Comparison of ENCODE assay signal across 10 cellular contexts in genomic region chr7:138257459-138258193, GRCh38.
DNase-seq lines count a peak whose midpoint lies in the region; ATAC-seq, FAIRE-seq and TF ChIP-seq lines count a peak whose summit lies in the region.
"Had no signal": no experiment of that assay in that cellular context is flagged by ENCODE, and none has a peak within 500 bp of the region (broad histone marks: within the 10 kb centered on the region; RNA-seq: fewer than 3 reads in every experiment).

No MANE protein-coding gene starts in this region.

- H3K4me1 ChIP-seq in right lobe of liver (no peaks in the 10 kb centered on the region), upper lobe of right lung (peaks cover 5% of the 10 kb centered on the region), ascending aorta (no peaks in the 10 kb centered on the region)
- H3K4me1 ChIP-seq: A549 had no signal

- TF ChIP-seq CTCF in bronchial epithelial cell (IDR thresholded peaks at IDR 0.05; ENCODE audit: insufficient read depth, low read length, severe bottlenecking) (no peak), right lobe of liver (IDR thresholded peaks at IDR 0.05) (no peak), upper lobe of right lung (IDR thresholded peaks at IDR 0.05) (no peak), ascending aorta (IDR thresholded peaks at IDR 0.05) (no peak)

- intact Hi-C loops in Right ventricle myocardium inferior (cut with DNase I), result no loop called here
- intact Hi-C loops in cardiac septum (cut with DNase I), result no loop called here
- intact Hi-C loops in right lobe of liver (cut with DNase I), result no loop called here
- intact Hi-C loops in upper lobe of right lung (cut with DNase I), result no loop called here
- intact Hi-C loops in ascending aorta (cut with DNase I), result no loop called here

- peak overlapping the region in 1 of 3 donors; percentile 57 for H3K27ac ChIP-seq in right lobe of liver
- no peak overlapping the region for H3K27ac ChIP-seq in upper lobe of right lung
- H3K27ac ChIP-seq in ascending aorta, result no peak overlapping the region
- H3K27ac ChIP-seq: A549 had no signal

- no peak for TF ChIP-seq POLR2A in right lobe of liver (IDR thresholded peaks at IDR 0.05)

- peak; percentile 16 for ATAC-seq in Right ventricle myocardium inferior
- ATAC-seq in right lobe of liver, result peak; percentile 72 to 88 (median 80)
- ATAC-seq in upper lobe of right lung, result peak; percentile 86
- ATAC-seq in GM21723 (IDR thresholded peaks at IDR 0.05; ENCODE audit: unreplicated experiment), result no peak
- ATAC-seq: A549; activated T-cell treated with anti-CD3 and anti-CD28 coated beads, Interleukin-2, amount 50 U/mL, for 72 hours had no signal

- H3K9me3 ChIP-seq in right lobe of liver, result peaks cover 0 to 4% (median 0%) of the 10 kb centered on the region in 4 donors
- H3K9me3 ChIP-seq in upper lobe of right lung, result no peaks in the 10 kb centered on the region
- no peaks in the 10 kb centered on the region for H3K9me3 ChIP-seq in ascending aorta

- H3K36me3 ChIP-seq in bronchial epithelial cell (ENCODE audit: control insufficient read depth, insufficient read depth, low read length) (no peaks in the 10 kb centered on the region), right lobe of liver (no peaks in the 10 kb centered on the region), upper lobe of right lung (no peaks in the 10 kb centered on the region), ascending aorta (no peaks in the 10 kb centered on the region)

- H3K4me3 ChIP-seq in bronchial epithelial cell (ENCODE audit: low read depth, low read length) (no peak overlapping the region), right lobe of liver (no peak overlapping the region), upper lobe of right lung (no peak overlapping the region), ascending aorta (no peak overlapping the region)
- H3K4me3 ChIP-seq: A549 had no signal

- H3K27me3 ChIP-seq in bronchial epithelial cell (ENCODE audit: control insufficient read depth, insufficient read depth, low read length), result no peaks in the 10 kb centered on the region
- no peaks in the 10 kb centered on the region for H3K27me3 ChIP-seq in right lobe of liver
- H3K27me3 ChIP-seq in upper lobe of right lung, result no peaks in the 10 kb centered on the region
- no peaks in the 10 kb centered on the region for H3K27me3 ChIP-seq in ascending aorta

- DNase-seq in Right ventricle myocardium inferior (ENCODE audit: missing footprints) (no peak), cardiac septum (ENCODE audit: low spot score) (no peak), bronchial epithelial cell (ENCODE audit: low read depth) (peak; percentile 20), right lobe of liver (peak in 1 of 3 donors; percentile 33), upper lobe of right lung (no peak), kidney glomerular epithelial cell (lab: John Stamatoyannopoulos, UW) (no peak), ascending aorta (ENCODE audit: low spot score in 2 of 2) (no peak)
- DNase-seq: activated T-cell treated with anti-CD3 and anti-CD28 coated beads, Interleukin-2, amount 50 U/mL, for 72 hours had no signal

- 21% methylated on average over 9 of the region's 10 CpGs for WGBS in right lobe of liver (ENCODE audit: insufficient coverage, low coverage, low lambda C conversion rate, missing lambda C conversion rate)

- no peak for FAIRE-seq in bronchial epithelial cell (lab: Jason Lieb, UNC)
- FAIRE-seq: A549 had no signal
